In genomic region chr5:53472720-53473510, GRCh38 we compare ENCODE assay signal across 16 cellular contexts.
"Had no signal": no experiment of that assay in that cellular context is flagged by ENCODE, and none has a peak within 500 bp of the region (broad histone marks: within the 10 kb centered on the region; RNA-seq: fewer than 3 reads in every experiment).

No MANE protein-coding gene starts in this region.

- DNase-seq: heart left ventricle; hippocampal formation; kidney glomerular epithelial cell; naive thymus-derived CD4-positive, alpha-beta T cell; nephron progenitor cell; right lobe of liver; stimulated activated CD4-positive, alpha-beta T cell treated with anti-CD3 and anti-CD28 coated beads, Interleukin-15, amount 100 ng/mL, for 24 hours; stimulated activated CD4-positive, alpha-beta T cell treated with anti-CD3 and anti-CD28 coated beads, Interleukin-1b, Interleukin-23, amount 100 ng/mL, for 48 hours; stimulated activated CD4-positive, alpha-beta T cell treated with anti-CD3 and anti-CD28 coated beads, Interleukin-4, amount 100 ng/mL, for 24 hours; tibial artery; upper lobe of left lung; uterus had no signal

- H3K9me3 ChIP-seq: heart left ventricle, prostate gland, right lobe of liver, tibial artery, upper lobe of left lung, uterus had no signal

- ATAC-seq: left lobe of liver; naive thymus-derived CD4-positive, alpha-beta T cell; stimulated activated memory B cell treated with anti-CD40 and anti-IgM and Interleukin-4, amounts not matched to agents 10 μg/mL and 1 μg/mL and 100 μg/mL, for 72 hours had no signal

- H3K4me3 ChIP-seq: heart left ventricle, prostate gland, right lobe of liver, tibial artery, upper lobe of left lung, uterus had no signal

- H2AFZ ChIP-seq: parathyroid adenoma had no signal

- H3K36me3 ChIP-seq: heart left ventricle, prostate gland, right lobe of liver, tibial artery, upper lobe of left lung, uterus had no signal

- H3K27me3 ChIP-seq: right lobe of liver, tibial artery, upper lobe of left lung, uterus had no signal

- H3K4me1 ChIP-seq: heart left ventricle, parathyroid adenoma, prostate gland, tibial artery, upper lobe of left lung, uterus had no signal

- H3K9ac ChIP-seq: parathyroid adenoma had no signal

- H3K27ac ChIP-seq: heart left ventricle, parathyroid adenoma, prostate gland, tibial artery, upper lobe of left lung, uterus had no signal
